ENCODE assay signal across 8 cellular contexts in genomic region chr4:105145913-105146285, GRCh38. TPM values are rescaled to one million over a fixed set of nuclear protein-coding genes. Genes with fewer than 3 reads are reported as not detected.
DNase-seq lines count a peak whose midpoint lies in the region; ATAC-seq, FAIRE-seq and TF ChIP-seq lines count a peak whose summit lies in the region.

No MANE protein-coding gene starts in this region.

- peak overlapping the region; percentile 91 for H3K4me3 ChIP-seq in AG04449 (ENCODE audit: low read depth, low read length)
- peak overlapping the region; percentile 79 to 100 (median 100) for H3K4me3 ChIP-seq in endothelial cell of umbilical vein (replicated peaks in 1 of 3; ENCODE audit: insufficient read depth in 1 of 3, low read depth in 1 of 3, low read length in 3 of 3)
- H3K4me3 ChIP-seq in upper lobe of right lung: peak overlapping the region; percentile 77

- no TSS peak for BruUV-seq in endothelial cell of umbilical vein (replicated peaks; lab: Mats Ljungman, UMichigan)

- ATAC-seq in GM19452 (IDR thresholded peaks at IDR 0.05; ENCODE audit: unreplicated experiment): peak; percentile 9
- ATAC-seq in HG03460 (IDR thresholded peaks at IDR 0.05; ENCODE audit: unreplicated experiment): peak; percentile 25
- peak; percentile 23 to 47 (median 37) for ATAC-seq in natural killer cell
- ATAC-seq in upper lobe of right lung: peak; percentile 44

- DNase-seq in AG04449 (ENCODE audit: low read depth, low spot score): no peak
- DNase-seq in activated CD4-positive, alpha-beta memory T cell treated with anti-CD3 and anti-CD28 coated beads for 36 hours: peak; percentile 49
- DNase-seq in endothelial cell of umbilical vein (ENCODE audit: low read depth, low spot score): peak; percentile 15
- no peak for DNase-seq in natural killer cell
- peak; percentile 75 for DNase-seq in upper lobe of right lung
- DNase-seq in NCI-H524 treated with DMSO at 0.1 percent for 48 hours (lab: John Stamatoyannopoulos, UW): no peak

- H3K9me3 ChIP-seq in endothelial cell of umbilical vein (replicated peaks; ENCODE audit: control insufficient read depth, insufficient read depth, low read length) (no peaks in the 10 kb centered on the region), upper lobe of right lung (no peaks in the 10 kb centered on the region)

- H3K4me1 Mint-ChIP-seq in activated CD4-positive, alpha-beta memory T cell treated with anti-CD3 and anti-CD28 coated beads for 36 hours (ENCODE audit: low read depth): peaks cover 36% of the 10 kb centered on the region
- peaks cover 51 to 54% of the 10 kb centered on the region in 2 donors for H3K4me1 Mint-ChIP-seq in natural killer cell

- H3K27me3 Mint-ChIP-seq in activated CD4-positive, alpha-beta memory T cell treated with anti-CD3 and anti-CD28 coated beads for 36 hours: no peaks in the 10 kb centered on the region
- no peaks in the 10 kb centered on the region for H3K27me3 Mint-ChIP-seq in natural killer cell (ENCODE audit: low read depth in 2 of 2)

- H3K27me3 ChIP-seq in endothelial cell of umbilical vein (ENCODE audit: control insufficient read depth in 2 of 2, insufficient read depth in 2 of 2, low read length in 2 of 2) (no peaks in the 10 kb centered on the region), upper lobe of right lung (no peaks in the 10 kb centered on the region)

- H3K9me3 Mint-ChIP-seq in activated CD4-positive, alpha-beta memory T cell treated with anti-CD3 and anti-CD28 coated beads for 36 hours: no peaks in the 10 kb centered on the region
- no peaks in the 10 kb centered on the region for H3K9me3 Mint-ChIP-seq in natural killer cell

- CTCF ChIA-PET in AG04449 (lab: Yijun Ruan, JAX) (interaction anchor here (1.2 kb wide), 1 partner anchor 328 kb away, joined by 4 read pairs; the partner anchor contains the start of gene PPA2), endothelial cell of umbilical vein (lab: Charles Lee) (interaction anchor here (1.5 to 2.4 kb wide), 4 partner anchors 326 to 569 kb away, joined by 4 to 21 read pairs (median 10); partner anchors contain the start of gene PPA2)
- CTCF ChIA-PET in activated CD4-positive, alpha-beta memory T cell treated with anti-CD3 and anti-CD28 coated beads for 36 hours (lab: Charles Lee): interaction anchor here (1.2 to 2.3 kb wide), 3 partner anchors 328 to 562 kb away, joined by 3 to 19 read pairs (median 14); partner anchors contain the start of genes GSTCD, INTS12 and PPA2

- no peaks in the 10 kb centered on the region for H3K36me3 ChIP-seq in endothelial cell of umbilical vein (ENCODE audit: control insufficient read depth in 2 of 2, extremely low read depth in 1 of 2, insufficient read depth in 2 of 2, low read length in 2 of 2)
- no peaks in the 10 kb centered on the region for H3K36me3 ChIP-seq in upper lobe of right lung

- TF ChIP-seq POLR2A in endothelial cell of umbilical vein (IDR thresholded peaks at IDR 0.05; ENCODE audit: low read depth, low read length): no peak

- intact Hi-C loops in activated CD4-positive, alpha-beta memory T cell treated with anti-CD3 and anti-CD28 coated beads for 36 hours (cut with micrococcal nuclease): loop anchor here (1.0 to 5.0 kb wide), 8 partner anchors 9 to 1171 kb away; partner anchors contain the start of genes AIMP1, GSTCD, INTS12 and PPA2
- intact Hi-C loops in endothelial cell of umbilical vein (cut with micrococcal nuclease) (loop anchor here (1.0 to 10.0 kb wide), 6 partner anchors 99 to 563 kb away; partner anchors contain the start of genes GSTCD and INTS12), natural killer cell (cut with micrococcal nuclease) (loop anchor here (1.0 to 10.0 kb wide), 4 partner anchors 129 to 1169 kb away; partner anchors contain the start of genes AIMP1 and TBCK), upper lobe of right lung (cut with DNase I) (loop anchor here (10.0 kb wide), 1 partner anchor 329 kb away; the partner anchor contains the start of gene PPA2)

- H3K9ac ChIP-seq in endothelial cell of umbilical vein (replicated peaks; ENCODE audit: extremely low read depth, insufficient read depth, low read length): peak overlapping the region; percentile 99

- peaks cover 4% of the 10 kb centered on the region for H4K20me1 ChIP-seq in endothelial cell of umbilical vein (replicated peaks; ENCODE audit: control insufficient read depth, extremely low read depth, insufficient read depth, low read length)

- dilution Hi-C loops in endothelial cell of umbilical vein (cut with MboI; ENCODE audit: extremely low pct_ligation_motif_present, low sequenced_read_pairs): no loop called here

- H3K4me1 ChIP-seq in endothelial cell of umbilical vein (ENCODE audit: control insufficient read depth, extremely low read depth, insufficient read depth, low read length): peaks cover 23% of the 10 kb centered on the region
- peaks cover 15% of the 10 kb centered on the region for H3K4me1 ChIP-seq in upper lobe of right lung

- peak overlapping the region; percentile 99 for H3K27ac Mint-ChIP-seq in activated CD4-positive, alpha-beta memory T cell treated with anti-CD3 and anti-CD28 coated beads for 36 hours
- peak overlapping the region; percentile 85 to 99 for H3K27ac Mint-ChIP-seq in natural killer cell

- H3K36me3 Mint-ChIP-seq in activated CD4-positive, alpha-beta memory T cell treated with anti-CD3 and anti-CD28 coated beads for 36 hours: peaks cover 11% of the 10 kb centered on the region
- no peaks in the 10 kb centered on the region for H3K36me3 Mint-ChIP-seq in natural killer cell

- POLR2A ChIA-PET in AG04449 (lab: Yijun Ruan, JAX) (interaction anchor here (1.0 to 1.6 kb wide), 2 partner anchors 58 to 135 kb away, joined by 3 to 5 read pairs; no protein-coding TSS in a partner anchor), endothelial cell of umbilical vein (lab: Charles Lee) (no interaction called here)
- POLR2A ChIA-PET in activated CD4-positive, alpha-beta memory T cell treated with anti-CD3 and anti-CD28 coated beads for 36 hours (lab: Charles Lee): interaction anchor here (1.0 to 2.4 kb wide), 3 partner anchors 160 to 328 kb away, joined by 5 to 19 read pairs (median 13); partner anchors contain the start of gene PPA2

- no peak for FAIRE-seq in endothelial cell of umbilical vein (lab: Jason Lieb, UNC)

- H3K9me1 ChIP-seq in endothelial cell of umbilical vein (replicated peaks; ENCODE audit: control insufficient read depth, extremely low read depth, insufficient read depth, low read length): no peaks in the 10 kb centered on the region

- TF ChIP-seq CTCF in AG04449 (IDR thresholded peaks at IDR 0.05; ENCODE audit: insufficient read depth, low read length, missing control alignments) (no peak), endothelial cell of umbilical vein (IDR thresholded peaks at IDR 0.05; ENCODE audit: extremely low read depth in 1 of 2, insufficient read depth in 1 of 2, low read depth in 1 of 2, low read length in 2 of 2) (no peak), natural killer cell (IDR thresholded peaks at IDR 0.05) (no peak), upper lobe of right lung (IDR thresholded peaks at IDR 0.05) (no peak)

- peaks cover 32% of the 10 kb centered on the region for H3K79me2 ChIP-seq in endothelial cell of umbilical vein (ENCODE audit: control insufficient read depth, insufficient read depth, low read length)

- peak overlapping the region; percentile 82 for H3K4me3 Mint-ChIP-seq in activated CD4-positive, alpha-beta memory T cell treated with anti-CD3 and anti-CD28 coated beads for 36 hours
- H3K4me3 Mint-ChIP-seq in natural killer cell: peak overlapping the region; percentile 97

- peak overlapping the region; percentile 100 for H3K4me2 ChIP-seq in endothelial cell of umbilical vein (ENCODE audit: insufficient read depth, low read length)

- H3K27ac ChIP-seq in endothelial cell of umbilical vein (ENCODE audit: insufficient read depth, low read depth, low read length): no peak overlapping the region
- peak overlapping the region; percentile 92 for H3K27ac ChIP-seq in upper lobe of right lung

- H2AFZ ChIP-seq in endothelial cell of umbilical vein (ENCODE audit: low read depth, low read length): peak overlapping the region; percentile 87

TF ChIP-seq in endothelial cell of umbilical vein, 7 proteins besides CTCF, POLR2A, EP300 and RAD21:
- no peak for TF ChIP-seq GATA2 (IDR thresholded peaks at IDR 0.05; ENCODE audit: insufficient read depth, insufficient read length, low read depth, low read length)
- TF ChIP-seq EZH2 (IDR thresholded peaks at IDR 0.05; ENCODE audit: borderline replicate concordance, low read depth, low read length, severe bottlenecking): no peak
- no peak for TF ChIP-seq MYC (IDR thresholded peaks at IDR 0.05; ENCODE audit: low read depth, low read length)
- TF ChIP-seq, protein P1, sequence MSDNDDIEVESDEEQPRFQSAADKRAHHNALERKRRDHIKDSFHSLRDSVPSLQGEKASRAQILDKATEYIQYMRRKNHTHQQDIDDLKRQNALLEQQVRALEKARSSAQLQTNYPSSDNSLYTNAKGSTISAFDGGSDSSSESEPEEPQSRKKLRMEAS (IDR thresholded peaks at IDR 0.05; ENCODE audit: insufficient read depth, insufficient read length): no peak
- TF ChIP-seq POLR2AphosphoS5 (IDR thresholded peaks at IDR 0.05; ENCODE audit: insufficient read depth, low read depth, low read length): no peak
- TF ChIP-seq FOS (IDR thresholded peaks at IDR 0.05; ENCODE audit: borderline replicate concordance, insufficient read depth, low read length): no peak
- no peak for TF ChIP-seq JUN (IDR thresholded peaks at IDR 0.05; ENCODE audit: borderline replicate concordance, insufficient read depth, insufficient read length, low read depth)

RNA-seq across cellular contexts. Expression of gene TET2, which starts 0.8 kb away (rescaled TPM):
- total RNA-seq in activated CD4-positive, alpha-beta memory T cell treated with anti-CD3 and anti-CD28 coated beads for 36 hours: 10 to 100 TPM; 30.2 to 30.6 TPM
- 17.5 and 19.8 TPM in 2 replicates for total RNA-seq in endothelial cell of umbilical vein
- polyA plus RNA-seq in endothelial cell of umbilical vein: 4.7 and 4.8 TPM in 2 replicates
- 5.1 and 5.3 TPM in 2 replicates for polyA plus RNA-seq in endothelial cell of umbilical vein (2011; cell fraction: cytosol; rRNA removed)
- 24.8 and 26.3 TPM in 2 replicates for polyA plus RNA-seq in endothelial cell of umbilical vein (2011; cell fraction: nucleus; rRNA removed)
- polyA plus RNA-seq in endothelial cell of umbilical vein (2012): 5.3 and 7.7 TPM in 2 replicates
- polyA minus RNA-seq in endothelial cell of umbilical vein: 28.4 and 40.4 TPM in 2 replicates
- polyA minus RNA-seq in endothelial cell of umbilical vein (2011; cell fraction: cytosol; rRNA and poly(A)+ RNA removed): 7.4 TPM
- polyA minus RNA-seq in endothelial cell of umbilical vein (2011; cell fraction: nucleus; rRNA and poly(A)+ RNA removed): 96.0 and 115 TPM in 2 replicates
- total RNA-seq in natural killer cell: 10 to 100 TPM; 80.0 to 91.6 (median 82.8) TPM
- 30.0 TPM for total RNA-seq in upper lobe of right lung

Comparison
In these comparisons a context has a peak if more than half of its experiments do, and no peak if none do; other contexts are left out.
1. DNase-seq: peak in activated CD4-positive, alpha-beta memory T cell treated with anti-CD3 and anti-CD28 coated beads for 36 hours (single experiment), endothelial cell of umbilical vein (single experiment) and upper lobe of right lung (single experiment); none in AG04449 (single experiment), natural killer cell (single experiment) and NCI-H524 treated with DMSO at 0.1 percent for 48 hours (single experiment).
2. Peak in every context shown above with its lines, with median percentiles within 50 percentile points of each other: H3K4me3 ChIP-seq and ATAC-seq.